Comparison of ENCODE assay signal across 9 cellular contexts in genomic region chr16:49727611-49728010, GRCh38.
"Had no signal": no experiment of that assay in that cellular context is flagged by ENCODE, and none has a peak within 500 bp of the region (broad histone marks: within the 10 kb centered on the region; RNA-seq: fewer than 3 reads in every experiment).

No MANE protein-coding gene starts in this region.

- H3K4me3 Mint-ChIP-seq: GM23338, HFFc6 had no signal

- H3K4me2 ChIP-seq: GM23338 had no signal

- H3K36me3 Mint-ChIP-seq: IgD-negative memory B cell had no signal

- H3K4me1 ChIP-seq: HAP-1 had no signal

- H2AFZ ChIP-seq: GM23338 had no signal

- H3K9me3 ChIP-seq: HAP-1 had no signal

- DNase-seq: H7, HFFc6, KBM-7 had no signal

- ATAC-seq: GM23338, HCT116, HepG2 had no signal

- H3K27ac ChIP-seq: HL-60 had no signal

- H3K4me3 ChIP-seq: GM23338, HAP-1 had no signal

- H3K27ac Mint-ChIP-seq: HFFc6, IgD-negative memory B cell had no signal

- H3K36me3 ChIP-seq: HAP-1 had no signal

- H3K27me3 Mint-ChIP-seq: IgD-negative memory B cell had no signal
